Comparison of ENCODE assay signal across 8 cellular contexts in the genomic region with DNA sequence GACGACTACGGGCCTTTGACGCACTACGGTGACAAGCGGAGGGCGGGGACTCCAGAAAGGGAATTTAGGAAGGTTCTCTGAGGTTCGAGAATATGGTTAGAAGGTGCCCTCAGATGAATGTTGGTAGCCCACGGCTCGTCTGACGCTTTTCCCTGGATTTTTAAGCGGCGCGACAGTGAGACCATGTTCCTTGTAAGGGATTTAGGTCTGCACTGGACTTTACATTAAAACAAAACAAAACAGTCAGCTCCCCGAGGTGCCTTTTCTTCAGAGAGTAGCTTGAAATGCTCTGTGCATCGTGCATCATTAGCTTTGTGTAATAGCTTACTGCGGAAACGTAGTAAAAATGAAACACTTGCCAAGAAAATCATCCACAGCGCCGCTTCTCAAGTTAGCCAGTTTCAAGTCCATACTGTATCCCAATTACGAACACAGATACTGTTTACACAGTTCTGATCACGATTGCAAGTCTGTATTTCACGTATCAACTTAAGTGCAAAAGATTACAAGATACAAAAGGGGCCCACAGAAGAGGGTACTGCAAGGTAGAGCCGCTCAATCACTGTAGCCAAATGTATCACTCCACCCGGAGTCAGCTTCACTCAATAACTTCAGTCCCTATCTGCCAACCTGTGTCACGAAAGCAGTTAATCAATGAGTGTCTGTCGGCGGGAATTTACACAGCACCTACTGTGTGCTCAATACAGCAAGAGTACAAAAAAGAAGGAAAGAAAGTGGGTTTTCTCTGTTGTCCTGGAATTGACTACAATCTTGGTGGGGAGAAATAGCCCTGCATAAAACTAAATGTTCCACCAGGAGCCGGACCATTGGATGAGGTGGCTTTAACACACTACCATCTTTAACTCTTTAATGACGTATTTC. TPM values are rescaled to one million over a fixed set of nuclear protein-coding genes. Genes with fewer than 3 reads are reported as not detected.
DNase-seq lines count a peak whose midpoint lies in the region; ATAC-seq and TF ChIP-seq lines count a peak whose summit lies in the region.

No MANE protein-coding gene starts in this region.

- peak overlapping the region; percentile 78; the same call in 1 of the 2 replicates for H2AFZ ChIP-seq in GM23338

- peaks cover 13% of the 10 kb centered on the region for H3K4me1 Mint-ChIP-seq in GM23338
- peaks cover 17% of the 10 kb centered on the region for H3K4me1 Mint-ChIP-seq in dendritic cell treated with granulocyte-macrophage colony-stimulating factor and Interleukin-4, amounts not matched to agents 40 ng/mL and 50 ng/mL, for 4 days (ENCODE audit: low read depth)

- peaks cover 46% of the 10 kb centered on the region for H3K27me3 ChIP-seq in GM23338 (ENCODE audit: insufficient read depth)
- no peaks in the 10 kb centered on the region for H3K27me3 ChIP-seq in muscle layer of duodenum (ENCODE audit: low read depth, low read length)

- peaks cover 2% of the 10 kb centered on the region; the same call in 1 of the 3 replicates for H3K36me3 Mint-ChIP-seq in GM23338 (ENCODE audit: low read depth)
- H3K36me3 Mint-ChIP-seq in dendritic cell treated with granulocyte-macrophage colony-stimulating factor and Interleukin-4, amounts not matched to agents 40 ng/mL and 50 ng/mL, for 4 days (ENCODE audit: low read depth), result peaks cover 1% of the 10 kb centered on the region

- no peaks in the 10 kb centered on the region for H3K36me3 ChIP-seq in GM23338 (ENCODE audit: insufficient read depth)
- H3K36me3 ChIP-seq in muscle layer of duodenum (ENCODE audit: control insufficient read depth in 1 of 2, insufficient read depth in 2 of 2, low read length in 2 of 2), result no peaks in the 10 kb centered on the region

- peaks cover 19% of the 10 kb centered on the region for H3K79me2 ChIP-seq in GM23338 (replicated peaks; ENCODE audit: insufficient read depth)

- DNase-seq in GM23338 (ENCODE audit: low spot score) (no peak), NCI-H748 treated with DMSO at 0.1 percent for 48 hours (lab: John Stamatoyannopoulos, UW) (peak; percentile 37), amniotic stem cell (lab: John Stamatoyannopoulos, UW) (no peak), ureter (ENCODE audit: low spot score) (no peak), SW 1271 (lab: John Stamatoyannopoulos, UW) (no peak)

- H3K27ac ChIP-seq in GM23338 (ENCODE audit: low read depth), result no peak overlapping the region
- H3K27ac ChIP-seq in muscle layer of duodenum (ENCODE audit: low read length), result peak overlapping the region; percentile 95

- TF ChIP-seq CTCF in GM12875 (IDR thresholded peaks at IDR 0.05; ENCODE audit: borderline replicate concordance, insufficient read depth, low read depth, low read length), result no peak
- TF ChIP-seq CTCF in GM23338 (conservative IDR thresholded peaks at IDR 0.05; ENCODE audit: low read depth in 2 of 2), result no peak

- no peaks in the 10 kb centered on the region; the same call in 2 of the 3 replicates for H3K9me3 Mint-ChIP-seq in GM23338
- H3K9me3 Mint-ChIP-seq in dendritic cell treated with granulocyte-macrophage colony-stimulating factor and Interleukin-4, amounts not matched to agents 40 ng/mL and 50 ng/mL, for 4 days, result no peaks in the 10 kb centered on the region

- peak overlapping the region; percentile 86 for H3K27ac Mint-ChIP-seq in GM23338
- H3K27ac Mint-ChIP-seq in dendritic cell treated with granulocyte-macrophage colony-stimulating factor and Interleukin-4, amounts not matched to agents 40 ng/mL and 50 ng/mL, for 4 days, result peak overlapping the region; percentile 86

- H3K9me3 ChIP-seq in muscle layer of duodenum (ENCODE audit: control insufficient read depth in 1 of 2, low read length in 2 of 2), result no peaks in the 10 kb centered on the region

- peak overlapping the region; percentile 97 for H3K4me3 ChIP-seq in GM12875 (ENCODE audit: low read depth, low read length)
- peak overlapping the region; percentile 61 for H3K4me3 ChIP-seq in GM23338
- H3K4me3 ChIP-seq in muscle layer of duodenum (ENCODE audit: low read depth in 1 of 2, low read length in 2 of 2), result peak overlapping the region; percentile 74 to 75

- H3K4me2 ChIP-seq in GM23338, result peak overlapping the region; percentile 81

- no peaks in the 10 kb centered on the region for H3F3A ChIP-seq in GM23338 (replicated peaks; ENCODE audit: low read depth)

- peak overlapping the region; percentile 84 for H3K4me3 Mint-ChIP-seq in GM23338
- H3K4me3 Mint-ChIP-seq in dendritic cell treated with granulocyte-macrophage colony-stimulating factor and Interleukin-4, amounts not matched to agents 40 ng/mL and 50 ng/mL, for 4 days, result peak overlapping the region; percentile 84

- H3K9me2 ChIP-seq in GM23338 (ENCODE audit: insufficient read depth), result no peaks in the 10 kb centered on the region

- H3K4me1 ChIP-seq in GM23338 (ENCODE audit: insufficient read depth), result no peaks in the 10 kb centered on the region
- H3K4me1 ChIP-seq in muscle layer of duodenum (ENCODE audit: control insufficient read depth in 1 of 2, insufficient read depth in 2 of 2, low read length in 2 of 2), result peaks cover 0 to 8% of the 10 kb centered on the region in 2 donors

- peaks cover 14% of the 10 kb centered on the region for H3K27me3 Mint-ChIP-seq in GM23338 (ENCODE audit: insufficient read depth, low read depth, poor library complexity)
- H3K27me3 Mint-ChIP-seq in dendritic cell treated with granulocyte-macrophage colony-stimulating factor and Interleukin-4, amounts not matched to agents 40 ng/mL and 50 ng/mL, for 4 days, result no peaks in the 10 kb centered on the region

- ATAC-seq in GM23338, result no peak

- H4K20me1 ChIP-seq in GM23338 (replicated peaks; ENCODE audit: insufficient read depth), result no peaks in the 10 kb centered on the region; the same call in 1 of the 2 replicates

- intact Hi-C loops in dendritic cell treated with granulocyte-macrophage colony-stimulating factor and Interleukin-4, amounts not matched to agents 40 ng/mL and 50 ng/mL, for 4 days (cut with micrococcal nuclease), result loop anchor here (5.0 kb wide), 1 partner anchor 86 kb away; a partner anchor contains a TSS

TF ChIP-seq in GM23338, 12 proteins besides CTCF, POLR2A, EP300 and RAD21 (continues in another document):
- no peak for TF ChIP-seq STAT1 (IDR thresholded peaks at IDR 0.05; ENCODE audit: unreplicated experiment)
- TF ChIP-seq, protein P1, sequence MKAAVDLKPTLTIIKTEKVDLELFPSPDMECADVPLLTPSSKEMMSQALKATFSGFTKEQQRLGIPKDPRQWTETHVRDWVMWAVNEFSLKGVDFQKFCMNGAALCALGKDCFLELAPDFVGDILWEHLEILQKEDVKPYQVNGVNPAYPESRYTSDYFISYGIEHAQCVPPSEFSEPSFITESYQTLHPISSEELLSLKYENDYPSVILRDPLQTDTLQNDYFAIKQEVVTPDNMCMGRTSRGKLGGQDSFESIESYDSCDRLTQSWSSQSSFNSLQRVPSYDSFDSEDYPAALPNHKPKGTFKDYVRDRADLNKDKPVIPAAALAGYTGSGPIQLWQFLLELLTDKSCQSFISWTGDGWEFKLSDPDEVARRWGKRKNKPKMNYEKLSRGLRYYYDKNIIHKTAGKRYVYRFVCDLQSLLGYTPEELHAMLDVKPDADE (IDR thresholded peaks at IDR 0.05), result no peak
- TF ChIP-seq NANOG (IDR thresholded peaks at IDR 0.05; ENCODE audit: borderline replicate concordance), result no peak
- no peak for TF ChIP-seq EZH2phosphoT487 (IDR thresholded peaks at IDR 0.05; ENCODE audit: unreplicated experiment)
- no peak for TF ChIP-seq ZNF331 (CRISPR knock-in tag; IDR thresholded peaks at IDR 0.05; ENCODE audit: low read depth)
- TF ChIP-seq JUNB (IDR thresholded peaks at IDR 0.05; ENCODE audit: unreplicated experiment), result no peak

RNA-seq across cellular contexts. Expression of a gene that starts 0.5 kb away (rescaled TPM):
- 10.9 and 11.6 TPM in 2 replicates for total RNA-seq in GM23338 (2014; rRNA removed; shearing (Covaris generic))
- 6.3 and 6.8 TPM in 2 replicates for polyA plus RNA-seq in GM23338 (2016; fragmentation: Nextera tagmentation; extraction: Ambion mirVana)
- total RNA-seq in ureter, result 12.2 TPM

RNA-seq across cellular contexts. Expression of a gene that starts 32.4 kb away (rescaled TPM):
- total RNA-seq in GM23338 (2014; rRNA removed; shearing (Covaris generic)), result 38.6 and 41.4 TPM in 2 replicates
- polyA plus RNA-seq in GM23338 (2016; fragmentation: Nextera tagmentation; extraction: Ambion mirVana), result 75.9 and 77.8 TPM in 2 replicates
- total RNA-seq in ureter, result 39.9 TPM

RNA-seq across cellular contexts. Expression of a gene that starts 41.5 kb away (rescaled TPM):
- total RNA-seq in GM23338 (2014; rRNA removed; shearing (Covaris generic)), result 42.3 and 44.3 TPM in 2 replicates
- 15.9 and 16.6 TPM in 2 replicates for polyA plus RNA-seq in GM23338 (2016; fragmentation: Nextera tagmentation; extraction: Ambion mirVana)
- total RNA-seq in ureter, result 27.9 TPM
